27 cellular contexts compared by ENCODE assay signal in the genomic region with DNA sequence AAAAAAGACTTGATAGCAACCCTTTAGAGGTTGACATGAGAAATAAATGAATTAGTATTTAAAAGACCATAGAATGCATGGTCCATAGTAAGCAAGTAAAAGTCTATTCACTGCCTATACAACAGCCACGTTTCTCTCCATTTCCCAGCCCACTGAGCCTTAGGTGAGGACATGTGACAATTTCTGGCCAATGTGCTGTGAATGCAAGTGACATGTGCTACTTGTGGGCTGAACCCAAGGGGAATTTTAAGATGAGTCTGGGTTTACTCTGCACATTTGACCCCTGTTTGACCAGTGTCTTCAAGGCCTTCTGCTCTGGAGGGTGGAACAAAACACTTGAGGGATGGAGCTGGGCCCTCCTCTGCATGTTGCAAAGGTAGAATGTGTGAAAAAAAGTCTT.
"Had no signal": no experiment of that assay in that cellular context is flagged by ENCODE, and none has a peak within 500 bp of the region (broad histone marks: within the 10 kb centered on the region; RNA-seq: fewer than 3 reads in every experiment).

No MANE protein-coding gene starts in this region.

- DNase-seq: stimulated activated CD4-positive, alpha-beta T cell treated with anti-CD3 and anti-CD28 coated beads, Interleukin-2, amount 100 ng/mL, for 48 hours; stimulated activated CD4-positive, alpha-beta T cell treated with anti-CD3 and anti-CD28 coated beads, Interleukin-4, amount 100 ng/mL, for 1 hour; stimulated activated CD4-positive, alpha-beta T cell treated with anti-CD3 and anti-CD28 coated beads, Interleukin-4, amount 100 ng/mL, for 24 hours; stimulated activated CD4-positive, alpha-beta T cell treated with anti-CD3 and anti-CD28 coated beads, Interleukin-4, amount 100 ng/mL, for 4 hours; stimulated activated CD8-positive, alpha-beta memory T cell treated with anti-CD3 and anti-CD28 coated beads, Interleukin-4, amount 100 ng/mL, for 48 hours; stimulated activated naive B cell treated with anti-CD40 and anti-IgM and Interleukin-4, amounts not matched to agents 10 μg/mL and 1 μg/mL and 100 μg/mL, for 72 hours; stimulated activated naive CD4-positive, alpha-beta T cell; stimulated activated naive CD4-positive, alpha-beta T cell treated with Interleukin-2 at 50 U/mL for 16 hours; stimulated activated naive CD8-positive, alpha-beta T cell treated with anti-CD3 and anti-CD28 coated beads, Interleukin-15, amount 100 ng/mL, for 72 hours; stimulated activated naive CD8-positive, alpha-beta T cell treated with anti-CD3 and anti-CD28 coated beads, Interleukin-15, Interleukin-2, amounts not matched to agents 100 U/mL and 50 U/mL, for 24 hours; stomach; substantia nigra; testis; thyroid gland; tibial artery; transverse colon; upper lobe of left lung; upper lobe of right lung; uterus had no signal

- H3K9me3 Mint-ChIP-seq: stimulated activated effector memory CD8-positive, alpha-beta T cell treated with anti-CD3 and anti-CD28 coated beads, Interleukin-12 subunit alpha, Interleukin-12 subunit beta, amount 100 ng/mL, for 72 hours; stimulated activated naive CD8-positive, alpha-beta T cell treated with anti-CD3 and anti-CD28 coated beads, Interleukin-15, amount 100 ng/mL, for 72 hours had no signal

- H3K4me3 Mint-ChIP-seq: stimulated activated effector memory CD8-positive, alpha-beta T cell treated with anti-CD3 and anti-CD28 coated beads, Interleukin-12 subunit alpha, Interleukin-12 subunit beta, amount 100 ng/mL, for 72 hours; stimulated activated memory B cell treated with anti-CD40 and anti-IgM and Interleukin-4, amounts not matched to agents 10 μg/mL and 1 μg/mL and 100 μg/mL, for 72 hours; stimulated activated naive B cell treated with anti-CD40 and anti-IgM and Interleukin-4, amounts not matched to agents 10 μg/mL and 1 μg/mL and 100 μg/mL, for 72 hours; stimulated activated naive CD8-positive, alpha-beta T cell treated with anti-CD3 and anti-CD28 coated beads, Interleukin-15, amount 100 ng/mL, for 72 hours; stimulated activated naive CD8-positive, alpha-beta T cell treated with anti-CD3 and anti-CD28 coated beads, Interleukin-15, Interleukin-2, amounts not matched to agents 100 ng/mL and 50 ng/mL, for 24 hours had no signal

- H3K36me3 Mint-ChIP-seq: stimulated activated effector memory CD8-positive, alpha-beta T cell treated with anti-CD3 and anti-CD28 coated beads, Interleukin-12 subunit alpha, Interleukin-12 subunit beta, amount 100 ng/mL, for 72 hours had no signal

- H3K4me1 ChIP-seq: stomach, thyroid gland, transverse colon, upper lobe of left lung, upper lobe of right lung, uterus, vagina had no signal

- H3K4me1 Mint-ChIP-seq: stimulated activated effector memory CD8-positive, alpha-beta T cell treated with anti-CD3 and anti-CD28 coated beads, Interleukin-12 subunit alpha, Interleukin-12 subunit beta, amount 100 ng/mL, for 72 hours; stimulated activated naive CD8-positive, alpha-beta T cell treated with anti-CD3 and anti-CD28 coated beads, Interleukin-15, amount 100 ng/mL, for 72 hours had no signal

- H3K27ac Mint-ChIP-seq: stimulated activated effector memory CD8-positive, alpha-beta T cell treated with anti-CD3 and anti-CD28 coated beads, Interleukin-12 subunit alpha, Interleukin-12 subunit beta, amount 100 ng/mL, for 72 hours; stimulated activated memory B cell treated with anti-CD40 and anti-IgM and Interleukin-4, amounts not matched to agents 10 μg/mL and 1 μg/mL and 100 μg/mL, for 72 hours; stimulated activated naive B cell treated with anti-CD40 and anti-IgM and Interleukin-4, amounts not matched to agents 10 μg/mL and 1 μg/mL and 100 μg/mL, for 72 hours; stimulated activated naive CD8-positive, alpha-beta T cell treated with anti-CD3 and anti-CD28 coated beads, Interleukin-15, Interleukin-2, amounts not matched to agents 100 ng/mL and 50 ng/mL, for 24 hours had no signal

- H3K36me3 ChIP-seq: stomach, suprapubic skin, thoracic aorta, thyroid gland, tibial artery, tibial nerve, transverse colon, upper lobe of left lung, upper lobe of right lung, uterus, vagina had no signal

- H3K27me3 ChIP-seq: stomach, suprapubic skin, testis, thyroid gland, tibial artery, tibial nerve, transverse colon, upper lobe of left lung, upper lobe of right lung, uterus, vagina had no signal

- H3K9me3 ChIP-seq: testis, thoracic aorta, thyroid gland, tibial artery, upper lobe of left lung, uterus, vagina had no signal

- H3K27me3 Mint-ChIP-seq: stimulated activated memory B cell treated with anti-CD40 and anti-IgM and Interleukin-4, amounts not matched to agents 10 μg/mL and 1 μg/mL and 100 μg/mL, for 72 hours; stimulated activated naive CD8-positive, alpha-beta T cell treated with anti-CD3 and anti-CD28 coated beads, Interleukin-15, Interleukin-2, amounts not matched to agents 100 ng/mL and 50 ng/mL, for 24 hours had no signal

- H3K27ac ChIP-seq: stomach, suprapubic skin, testis, thoracic aorta, thyroid gland, tibial artery, tibial nerve, transverse colon, upper lobe of left lung, upper lobe of right lung, uterus, vagina had no signal

- H3K4me3 ChIP-seq: stomach, suprapubic skin, testis, thoracic aorta, thyroid gland, tibial artery, tibial nerve, transverse colon, upper lobe of left lung, upper lobe of right lung, uterus, vagina had no signal

- FAIRE-seq: urothelium cell line had no signal

- ATAC-seq: stimulated activated effector memory CD8-positive, alpha-beta T cell treated with anti-CD3 and anti-CD28 coated beads, Interleukin-12 subunit alpha, Interleukin-12 subunit beta, amount 100 ng/mL, for 72 hours; stimulated activated memory B cell treated with anti-CD40 and anti-IgM and Interleukin-4, amounts not matched to agents 10 μg/mL and 1 μg/mL and 100 μg/mL, for 72 hours; stimulated activated naive B cell treated with anti-CD40 and anti-IgM and Interleukin-4, amounts not matched to agents 10 μg/mL and 1 μg/mL and 100 μg/mL, for 72 hours; stimulated activated naive CD8-positive, alpha-beta T cell treated with anti-CD3 and anti-CD28 coated beads, Interleukin-15, amount 100 ng/mL, for 72 hours; stimulated activated naive CD8-positive, alpha-beta T cell treated with anti-CD3 and anti-CD28 coated beads, Interleukin-15, Interleukin-2, amounts not matched to agents 100 U/mL and 50 U/mL, for 24 hours; upper lobe of right lung had no signal
